Comparison of ENCODE assay signal across 1 cellular context in the genomic region with DNA sequence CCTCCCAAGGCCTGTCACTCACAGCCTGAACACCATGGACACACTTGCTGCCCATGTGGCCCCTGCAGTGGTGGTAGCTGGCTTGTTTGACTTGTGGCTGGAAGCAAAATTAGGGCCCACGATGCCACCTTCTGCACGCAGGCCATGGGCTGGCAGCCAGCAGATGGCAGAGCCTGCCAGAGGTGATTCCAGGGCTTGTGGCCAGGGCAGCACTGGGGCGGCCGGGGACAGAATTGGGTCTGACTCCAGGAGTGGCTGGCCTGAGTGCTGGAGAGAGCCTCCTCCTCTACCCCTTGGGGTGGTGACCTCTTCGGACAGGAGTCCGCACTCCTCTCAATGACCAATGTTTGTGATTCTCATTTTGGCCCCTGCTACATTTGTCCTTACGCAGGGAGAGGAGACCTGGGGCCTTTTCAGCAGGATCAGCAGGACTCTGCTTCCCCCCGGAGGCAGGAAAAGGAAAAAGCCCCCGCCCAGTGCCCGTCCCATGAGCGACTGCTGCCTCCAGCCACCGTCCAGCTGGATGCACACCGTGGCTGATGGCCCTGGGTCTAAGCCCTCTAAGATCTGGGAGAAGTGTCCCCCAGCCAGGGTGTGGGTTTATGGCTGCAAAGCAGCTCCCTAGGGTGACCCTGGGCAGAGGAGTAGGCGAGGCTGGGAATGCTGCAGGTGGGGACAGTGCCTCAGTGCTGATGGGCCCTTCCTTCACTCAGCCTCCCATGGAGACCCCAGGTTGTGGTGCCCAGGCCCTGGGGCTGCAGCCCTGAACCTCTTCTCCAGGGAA.
TF ChIP-seq lines count a peak whose summit lies in the region.

No MANE protein-coding gene starts in this region.

TF ChIP-seq in Ishikawa, 13 proteins besides CTCF, POLR2A, EP300 and RAD21 (continued from another document):
- no peak for TF ChIP-seq TAF1 (IDR thresholded peaks at IDR 0.05; ENCODE audit: low read depth)
